Comparison of ENCODE assay signal across 10 cellular contexts in genomic region chr1:71587961-71588360, GRCh38.
DNase-seq lines count a peak whose midpoint lies in the region; ATAC-seq, FAIRE-seq and TF ChIP-seq lines count a peak whose summit lies in the region.
"Had no signal": no experiment of that assay in that cellular context is flagged by ENCODE, and none has a peak within 500 bp of the region (broad histone marks: within the 10 kb centered on the region; RNA-seq: fewer than 3 reads in every experiment).

No MANE protein-coding gene starts in this region.

- H3K4ac ChIP-seq in H1 (replicated peaks; ENCODE audit: insufficient read length, low read depth, low read length), result no peak overlapping the region

- H2BK20ac ChIP-seq in H1 (ENCODE audit: low read length), result no peak overlapping the region

- H3K4me2 ChIP-seq in H1 (ENCODE audit: insufficient read depth in 1 of 2, low read depth in 2 of 2, low read length in 2 of 2), result no peak overlapping the region

- no peaks in the 10 kb centered on the region for H4K20me1 ChIP-seq in H1 (replicated peaks in 1 of 2; ENCODE audit: control insufficient read depth in 1 of 2, insufficient read depth in 2 of 2, low read length in 2 of 2)

- FAIRE-seq in H1 (lab: Jason Lieb, UNC), result no peak

- no peaks in the 10 kb centered on the region for H3K79me1 ChIP-seq in H1 (ENCODE audit: low read depth, low read length)

- H3K4me1 ChIP-seq in H1 (replicated peaks in 1 of 4; ENCODE audit: control insufficient read depth in 3 of 4, insufficient read depth in 4 of 4, low read length in 3 of 4) (peaks cover 0 to 3% (median 1%) of the 10 kb centered on the region in 4 experiments; a peak in 2 of 7 replicates), spleen (no peaks in the 10 kb centered on the region)

- no peak overlapping the region for H3K4me3 Mint-ChIP-seq in osteocyte (ENCODE audit: unreplicated experiment)
- H3K4me3 Mint-ChIP-seq in activated CD8-positive, alpha-beta T cell treated with anti-CD3 and anti-CD28 coated beads, Interleukin-2, amount 10 ng/mL, durations not matched to agents 7 days and 5 days, result no peak overlapping the region
- H3K4me3 Mint-ChIP-seq: activated naive CD4-positive, alpha-beta T cell treated with anti-CD3 and anti-CD28 coated beads, Interleukin-2, amount 50 U/mL, for 24 hours had no signal

- peak in 2 of 3 experiments; percentile 18 to 30; a peak in 2 of 4 replicates for TF ChIP-seq CTCF in H1 (IDR thresholded peaks at IDR 0.05; ENCODE audit: control extremely low read depth in 1 of 3, insufficient read depth in 1 of 3, low read depth in 1 of 3, low read length in 3 of 3)
- TF ChIP-seq CTCF in osteocyte (IDR thresholded peaks at IDR 0.05), result peak; percentile 80
- TF ChIP-seq CTCF in spleen (IDR thresholded peaks at IDR 0.05 in 8 of 11, conservative IDR thresholded peaks at IDR 0.05 in 3 of 11), result no peak

- no peak overlapping the region for H3K23ac ChIP-seq in H1 (ENCODE audit: insufficient read length)

- no peak overlapping the region for H3K9ac ChIP-seq in H1 (replicated peaks in 1 of 4; ENCODE audit: extremely low read depth in 1 of 4, low read depth in 3 of 4, low read length in 3 of 4)

- H3K27ac Mint-ChIP-seq in osteocyte (ENCODE audit: unreplicated experiment), result no peak overlapping the region
- no peak overlapping the region for H3K27ac Mint-ChIP-seq in activated CD8-positive, alpha-beta T cell treated with anti-CD3 and anti-CD28 coated beads, Interleukin-2, amount 10 ng/mL, durations not matched to agents 7 days and 5 days
- H3K27ac Mint-ChIP-seq: activated naive CD4-positive, alpha-beta T cell treated with anti-CD3 and anti-CD28 coated beads, Interleukin-2, amount 50 U/mL, for 24 hours had no signal

- H2AFZ ChIP-seq in H1 (ENCODE audit: low read length), result no peak overlapping the region

- no peak for TF ChIP-seq EP300 in H1 (IDR thresholded peaks at IDR 0.05; ENCODE audit: borderline replicate concordance in 1 of 2, low read depth in 2 of 2, low read length in 2 of 2)

- no peak overlapping the region for H4K8ac ChIP-seq in H1 (ENCODE audit: extremely low read depth, insufficient read depth, low read length)

- TF ChIP-seq RAD21 in H1 (IDR thresholded peaks at IDR 0.05 in 1 of 2, conservative IDR thresholded peaks at IDR 0.05 in 1 of 2; ENCODE audit: low read depth in 2 of 2, low read length in 2 of 2), result peak; percentile 55 to 66

- POLR2A ChIA-PET in H1 (lab: Charles Lee; ENCODE audit: partially characterized antibody), result no interaction called here
- POLR2A ChIA-PET in activated CD8-positive, alpha-beta T cell treated with anti-CD3 and anti-CD28 coated beads, Interleukin-2, amount 10 ng/mL, durations not matched to agents 7 days and 5 days (lab: Charles Lee), result no interaction called here

- H3K18ac ChIP-seq in H1 (ENCODE audit: extremely low read depth, low read length), result no peak overlapping the region

- no peaks in the 10 kb centered on the region for H3K36me3 Mint-ChIP-seq in osteocyte (ENCODE audit: unreplicated experiment)
- H3K36me3 Mint-ChIP-seq in activated CD8-positive, alpha-beta T cell treated with anti-CD3 and anti-CD28 coated beads, Interleukin-2, amount 10 ng/mL, durations not matched to agents 7 days and 5 days (ENCODE audit: low read depth), result no peaks in the 10 kb centered on the region
- H3K36me3 Mint-ChIP-seq: activated naive CD4-positive, alpha-beta T cell treated with anti-CD3 and anti-CD28 coated beads, Interleukin-2, amount 50 U/mL, for 24 hours had no signal

- H4K91ac ChIP-seq in H1 (replicated peaks; ENCODE audit: insufficient read length, low read length), result no peak overlapping the region

- no peak overlapping the region for H2BK15ac ChIP-seq in H1 (ENCODE audit: low read length)

- DNase-seq in GM04504 (ENCODE audit: low read depth) (peak; percentile 24), NCI-H2081 treated with DMSO at 0.1 percent for 48 hours (lab: John Stamatoyannopoulos, UW) (peak; percentile 15), H1 (ENCODE audit: low read depth in 1 of 2, low spot score in 2 of 2) (no peak), osteocyte (ENCODE audit: extremely low spot score, unreplicated experiment) (no peak), spleen (no peak)
- DNase-seq in activated CD8-positive, alpha-beta T cell treated with anti-CD3 and anti-CD28 coated beads, Interleukin-2, amount 10 ng/mL, durations not matched to agents 7 days and 5 days, result no peak
- DNase-seq: GOT3 had no signal

- H2BK5ac ChIP-seq in H1 (ENCODE audit: low read depth, low read length), result no peak overlapping the region

- H3K4me3 ChIP-seq in H1 (ENCODE audit: extremely low read depth in 1 of 4, insufficient read depth in 2 of 4, low read depth in 3 of 4, low read length in 4 of 4) (no peak overlapping the region), spleen (no peak overlapping the region)

- H3K79me2 ChIP-seq in H1 (ENCODE audit: control insufficient read depth in 1 of 2, insufficient read depth in 2 of 2, low read length in 2 of 2), result no peaks in the 10 kb centered on the region

- H3K14ac ChIP-seq in H1 (ENCODE audit: insufficient read length), result no peak overlapping the region

- H3K9me3 ChIP-seq in H1 (ENCODE audit: insufficient read depth in 2 of 2, low read depth in 1 of 2, low read length in 1 of 2) (no peaks in the 10 kb centered on the region), spleen (no peaks in the 10 kb centered on the region)

- no peaks in the 10 kb centered on the region for H3K36me3 ChIP-seq in H1 (ENCODE audit: control insufficient read depth in 2 of 4, insufficient read depth in 4 of 4, low read length in 3 of 4)
- no peaks in the 10 kb centered on the region for H3K36me3 ChIP-seq in spleen

- intact Hi-C loops in spleen (cut with DNase I; ENCODE audit: low total_unique reads), result no loop called here

- no peak overlapping the region for H2BK120ac ChIP-seq in H1 (replicated peaks; ENCODE audit: low read depth, low read length)

- H4K5ac ChIP-seq in H1 (ENCODE audit: insufficient read length, low read depth, low read length), result no peak overlapping the region

- 85% methylated on average over 3 of the region's 3 CpGs; no CpG with 5 or more reads in 1 of the 2 experiments for WGBS in H1 (ENCODE audit: extremely low coverage in 1 of 2, insufficient coverage in 1 of 2, insufficient read length in 1 of 2, insufficient replicate concordance in 2 of 2, low coverage in 1 of 2, low lambda C conversion rate in 2 of 2, missing lambda C conversion rate in 1 of 2), 2 experiments
- whole genome bisulfite sequencing in spleen, 5 donors, result 40 to 59% (median 42%) methylated on average over 3 of the region's 3 CpGs

- no peak overlapping the region for H2BK12ac ChIP-seq in H1 (ENCODE audit: low read depth, low read length)

- H3K27me3 Mint-ChIP-seq in osteocyte (ENCODE audit: unreplicated experiment), result no peaks in the 10 kb centered on the region
- H3K27me3 Mint-ChIP-seq in activated CD8-positive, alpha-beta T cell treated with anti-CD3 and anti-CD28 coated beads, Interleukin-2, amount 10 ng/mL, durations not matched to agents 7 days and 5 days (ENCODE audit: low read depth), result no peaks in the 10 kb centered on the region
- H3K27me3 Mint-ChIP-seq: activated naive CD4-positive, alpha-beta T cell treated with anti-CD3 and anti-CD28 coated beads, Interleukin-2, amount 50 U/mL, for 24 hours had no signal

- no peak overlapping the region for H3K56ac ChIP-seq in H1 (replicated peaks; ENCODE audit: insufficient read length, low read depth, low read length)

- H3K27me3 ChIP-seq in H1 (replicated peaks in 1 of 4; ENCODE audit: control insufficient read depth in 3 of 4, extremely low read depth in 1 of 4, insufficient read depth in 3 of 4, low read length in 3 of 4), result no peaks in the 10 kb centered on the region
- no peaks in the 10 kb centered on the region for H3K27me3 ChIP-seq in spleen (replicated peaks in 1 of 7)

- no peak for ATAC-seq in activated CD8-positive, alpha-beta T cell treated with anti-CD3 and anti-CD28 coated beads, Interleukin-2, amount 10 ng/mL, durations not matched to agents 7 days and 5 days
- ATAC-seq in HG03354 (IDR thresholded peaks at IDR 0.05; ENCODE audit: poor library complexity, severe bottlenecking, unreplicated experiment) (no peak), GM21786 (IDR thresholded peaks at IDR 0.05; ENCODE audit: unreplicated experiment) (no peak)

- H3K27ac ChIP-seq in H1 (ENCODE audit: low read depth, low read length) (no peak overlapping the region), spleen (no peak overlapping the region)

- H3K4me1 Mint-ChIP-seq in osteocyte (ENCODE audit: unreplicated experiment), result peaks cover 5% of the 10 kb centered on the region
- H3K4me1 Mint-ChIP-seq in activated CD8-positive, alpha-beta T cell treated with anti-CD3 and anti-CD28 coated beads, Interleukin-2, amount 10 ng/mL, durations not matched to agents 7 days and 5 days (ENCODE audit: low read depth), result no peaks in the 10 kb centered on the region
- H3K4me1 Mint-ChIP-seq: activated naive CD4-positive, alpha-beta T cell treated with anti-CD3 and anti-CD28 coated beads, Interleukin-2, amount 50 U/mL, for 24 hours had no signal

- no peaks in the 10 kb centered on the region for H3K23me2 ChIP-seq in H1 (ENCODE audit: low read depth, low read length)

- CTCF ChIA-PET in H1 (lab: Charles Lee; ENCODE audit: partially characterized antibody), result no interaction called here
- CTCF ChIA-PET in activated CD8-positive, alpha-beta T cell treated with anti-CD3 and anti-CD28 coated beads, Interleukin-2, amount 10 ng/mL, durations not matched to agents 7 days and 5 days (lab: Charles Lee), result no interaction called here

- no peak overlapping the region for H2AK5ac ChIP-seq in H1 (ENCODE audit: low read depth, low read length)

- H3K9me3 Mint-ChIP-seq in osteocyte (ENCODE audit: unreplicated experiment), result no peaks in the 10 kb centered on the region
- no peaks in the 10 kb centered on the region for H3K9me3 Mint-ChIP-seq in activated CD8-positive, alpha-beta T cell treated with anti-CD3 and anti-CD28 coated beads, Interleukin-2, amount 10 ng/mL, durations not matched to agents 7 days and 5 days (ENCODE audit: insufficient read depth)

- TF ChIP-seq POLR2A in H1 (IDR thresholded peaks at IDR 0.05; ENCODE audit: control extremely low read depth in 1 of 2, low read depth in 2 of 2, low read length in 2 of 2), result no peak
- TF ChIP-seq POLR2A in spleen (IDR thresholded peaks at IDR 0.05), result no peak

TF ChIP-seq in H1, 55 proteins besides CTCF, POLR2A, EP300 and RAD21 (continues in another document):
- TF ChIP-seq SRF (IDR thresholded peaks at IDR 0.05; ENCODE audit: low read depth, low read length), result no peak
- no peak for TF ChIP-seq USF2 (IDR thresholded peaks at IDR 0.05; ENCODE audit: low read length)
- TF ChIP-seq YY1 (IDR thresholded peaks at IDR 0.05; ENCODE audit: low read depth, low read length), result no peak
- no peak for TF ChIP-seq FOSL1 (IDR thresholded peaks at IDR 0.05; ENCODE audit: insufficient read depth, low read depth, low read length)
- no peak for TF ChIP-seq ZNF274 (IDR thresholded peaks at IDR 0.05; ENCODE audit: borderline replicate concordance, extremely low read depth, low read length)

Comparison
In these comparisons a context has a peak if more than half of its experiments do, and no peak if none do; other contexts are left out.
1. DNase-seq: peak in GM04504 (single experiment) and NCI-H2081 treated with DMSO at 0.1 percent for 48 hours (single experiment); none in H1 (0 of 2), osteocyte (single experiment), spleen (single experiment) and activated CD8-positive, alpha-beta T cell treated with anti-CD3 and anti-CD28 coated beads, Interleukin-2, amount 10 ng/mL, durations not matched to agents 7 days and 5 days (single experiment).
2. CTCF ChIP-seq: peak in H1 (2 of 3) and osteocyte (single experiment); none in spleen (0 of 11).